ENCODE assay signal across 8 cellular contexts in genomic region chr4:23333556-23333945, GRCh38.
DNase-seq lines count a peak whose midpoint lies in the region; ATAC-seq and TF ChIP-seq lines count a peak whose summit lies in the region.

No MANE protein-coding gene starts in this region.

- DNase-seq in RPMI8226: peak; percentile 2
- no peak for DNase-seq in right cardiac atrium
- DNase-seq in NCI-H1105 (lab: John Stamatoyannopoulos, UW): no peak
- DNase-seq in thyroid gland: no peak
- no peak for DNase-seq in NCI-H82 (lab: John Stamatoyannopoulos, UW)

- intact Hi-C loops in right cardiac atrium (cut with DNase I) (no loop called here), thyroid gland (cut with DNase I) (no loop called here)

- H3K4me3 ChIP-seq in HEK293 (ENCODE audit: low read depth, low read length) (no peak overlapping the region), right cardiac atrium (ENCODE audit: low read length) (no peak overlapping the region), thyroid gland (replicated peaks in 1 of 3) (no peak overlapping the region)

- H3K27me3 ChIP-seq in right cardiac atrium (ENCODE audit: control insufficient read depth, insufficient read depth): no peaks in the 10 kb centered on the region
- H3K27me3 ChIP-seq in thyroid gland: no peaks in the 10 kb centered on the region

- no peaks in the 10 kb centered on the region for H3K36me3 ChIP-seq in HEK293 (ENCODE audit: control insufficient read depth in 2 of 2, insufficient read depth in 1 of 2, low read length in 2 of 2)
- no peaks in the 10 kb centered on the region for H3K36me3 ChIP-seq in thyroid gland

- TF ChIP-seq CTCF in HEK293 (tag by site-specific recombination; IDR thresholded peaks at IDR 0.05) (no peak), thyroid gland (IDR thresholded peaks at IDR 0.05) (no peak)

- no peaks in the 10 kb centered on the region for H3K4me1 ChIP-seq in HEK293 (ENCODE audit: control insufficient read depth, insufficient read depth, low read length)
- H3K4me1 ChIP-seq in right cardiac atrium (ENCODE audit: control insufficient read depth, insufficient read depth, low read length): no peaks in the 10 kb centered on the region
- H3K4me1 ChIP-seq in thyroid gland: peaks cover 0 to 9% of the 10 kb centered on the region in 2 donors

- TF ChIP-seq POLR2A in thyroid gland (IDR thresholded peaks at IDR 0.05): no peak

- POLR2A ChIA-PET in HEK293 (lab: Yijun Ruan, JAX): no interaction called here

- peak; percentile 16 for ATAC-seq in GM18498 (IDR thresholded peaks at IDR 0.05; ENCODE audit: unreplicated experiment)
- peak; percentile 69 for ATAC-seq in right cardiac atrium
- ATAC-seq in HG02884 (IDR thresholded peaks at IDR 0.05; ENCODE audit: unreplicated experiment): no peak

- H3K27ac ChIP-seq in HEK293 (ENCODE audit: extremely low read depth, low read depth, low read length): no peak overlapping the region
- H3K27ac ChIP-seq in right cardiac atrium (ENCODE audit: low read length): no peak overlapping the region
- peak overlapping the region in 1 of 3 donors; percentile 26 for H3K27ac ChIP-seq in thyroid gland

- CTCF ChIA-PET in HEK293 (lab: Yijun Ruan, JAX): no interaction called here

- H3K9me3 ChIP-seq in HEK293 (ENCODE audit: control insufficient read depth, insufficient read depth, low read depth, low read length) (no peaks in the 10 kb centered on the region), right cardiac atrium (ENCODE audit: control insufficient read depth, low read length) (no peaks in the 10 kb centered on the region), thyroid gland (no peaks in the 10 kb centered on the region)

- 57% methylated on average over 5 of the region's 5 CpGs for WGBS in right cardiac atrium
- WGBS in thyroid gland, 2 donors: 86 to 93% methylated on average over 5 of the region's 5 CpGs

TF ChIP-seq in HEK293, 187 proteins besides CTCF, POLR2A, EP300 and RAD21 (continues in another document):
- TF ChIP-seq ZNF23 (tag by site-specific recombination; IDR thresholded peaks at IDR 0.05; ENCODE audit: borderline replicate concordance) (no peak), ZNF214 (tag by site-specific recombination; IDR thresholded peaks at IDR 0.05; ENCODE audit: borderline replicate concordance) (no peak), ZNF292 (tag by site-specific recombination; IDR thresholded peaks at IDR 0.05; ENCODE audit: borderline replicate concordance, low read depth) (no peak), ZNF266 (tag by site-specific recombination; IDR thresholded peaks at IDR 0.05; ENCODE audit: low read depth) (no peak), ZNF645 (tag by site-specific recombination; IDR thresholded peaks at IDR 0.05) (no peak), ZBTB8A (tag by site-specific recombination; IDR thresholded peaks at IDR 0.05) (no peak), ZNF302 (tag by site-specific recombination; IDR thresholded peaks at IDR 0.05; ENCODE audit: low read depth) (no peak), ZNF639 (tag by site-specific recombination; IDR thresholded peaks at IDR 0.05) (peak; percentile 81), ZNF169 (tag by site-specific recombination; IDR thresholded peaks at IDR 0.05) (peak; percentile 64; the same call in 1 of the 2 replicates), ZNF248 (tag by site-specific recombination; IDR thresholded peaks at IDR 0.05) (no peak), ZNF585B (tag by site-specific recombination; IDR thresholded peaks at IDR 0.05) (no peak), GFI1B (tag by site-specific recombination; IDR thresholded peaks at IDR 0.05) (no peak), ZNF501 (tag by site-specific recombination; IDR thresholded peaks at IDR 0.05) (no peak), PRDM4 (tag by site-specific recombination; IDR thresholded peaks at IDR 0.05) (no peak), ZNF354C (tag by site-specific recombination; IDR thresholded peaks at IDR 0.05; ENCODE audit: borderline replicate concordance, low read depth) (no peak), YY2 (tag by site-specific recombination; IDR thresholded peaks at IDR 0.05) (no peak), ZBTB20 (tag by site-specific recombination; IDR thresholded peaks at IDR 0.05) (no peak), ZNF571 (tag by site-specific recombination; IDR thresholded peaks at IDR 0.05) (no peak), SP7 (tag by site-specific recombination; IDR thresholded peaks at IDR 0.05) (peak; percentile 71), RBAK (tag by site-specific recombination; IDR thresholded peaks at IDR 0.05) (no peak), OSR2 (tag by site-specific recombination; IDR thresholded peaks at IDR 0.05) (no peak), ZNF670 (tag by site-specific recombination; IDR thresholded peaks at IDR 0.05; ENCODE audit: low read depth) (no peak), ZNF138 (tag by site-specific recombination; IDR thresholded peaks at IDR 0.05; ENCODE audit: borderline replicate concordance) (no peak), ZNF184 (tag by site-specific recombination; IDR thresholded peaks at IDR 0.05) (0 out of 2 replicates have a peak, but pooled peaks have one; percentile 5), MZF1 (tag by site-specific recombination; IDR thresholded peaks at IDR 0.05; ENCODE audit: borderline replicate concordance) (no peak), SP3 (tag by site-specific recombination; IDR thresholded peaks at IDR 0.05) (peak; percentile 17; the same call in 1 of the 2 replicates), ZNF146 (tag by site-specific recombination; IDR thresholded peaks at IDR 0.05) (no peak), IKZF3 (tag by site-specific recombination; IDR thresholded peaks at IDR 0.05) (no peak)
- TF ChIP-seq, protein P1, sequence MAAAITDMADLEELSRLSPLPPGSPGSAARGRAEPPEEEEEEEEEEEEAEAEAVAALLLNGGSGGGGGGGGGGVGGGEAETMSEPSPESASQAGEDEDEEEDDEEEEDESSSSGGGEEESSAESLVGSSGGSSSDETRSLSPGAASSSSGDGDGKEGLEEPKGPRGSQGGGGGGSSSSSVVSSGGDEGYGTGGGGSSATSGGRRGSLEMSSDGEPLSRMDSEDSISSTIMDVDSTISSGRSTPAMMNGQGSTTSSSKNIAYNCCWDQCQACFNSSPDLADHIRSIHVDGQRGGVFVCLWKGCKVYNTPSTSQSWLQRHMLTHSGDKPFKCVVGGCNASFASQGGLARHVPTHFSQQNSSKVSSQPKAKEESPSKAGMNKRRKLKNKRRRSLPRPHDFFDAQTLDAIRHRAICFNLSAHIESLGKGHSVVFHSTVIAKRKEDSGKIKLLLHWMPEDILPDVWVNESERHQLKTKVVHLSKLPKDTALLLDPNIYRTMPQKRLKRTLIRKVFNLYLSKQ (tag by site-specific recombination; IDR thresholded peaks at IDR 0.05; ENCODE audit: borderline replicate concordance): no peak
- TF ChIP-seq, protein P2, sequence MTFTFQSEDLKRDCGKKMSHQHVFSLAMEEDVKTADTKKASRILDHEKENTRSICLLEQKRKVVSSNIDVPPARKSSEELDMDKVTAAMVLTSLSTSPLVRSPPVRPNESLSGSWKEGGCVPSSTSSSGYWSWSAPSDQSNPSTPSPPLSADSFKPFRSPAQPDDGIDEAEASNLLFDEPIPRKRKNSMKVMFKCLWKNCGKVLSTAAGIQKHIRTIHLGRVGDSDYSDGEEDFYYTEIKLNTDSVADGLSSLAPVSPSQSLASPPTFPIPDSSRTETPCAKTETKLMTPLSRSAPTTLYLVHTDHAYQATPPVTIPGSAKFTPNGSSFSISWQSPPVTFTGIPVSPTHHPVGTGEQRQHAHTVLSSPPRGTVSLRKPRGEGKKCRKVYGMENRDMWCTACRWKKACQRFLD (tag by site-specific recombination; IDR thresholded peaks at IDR 0.05): no peak
